Comparison of ENCODE assay signal across 8 cellular contexts in the genomic region with DNA sequence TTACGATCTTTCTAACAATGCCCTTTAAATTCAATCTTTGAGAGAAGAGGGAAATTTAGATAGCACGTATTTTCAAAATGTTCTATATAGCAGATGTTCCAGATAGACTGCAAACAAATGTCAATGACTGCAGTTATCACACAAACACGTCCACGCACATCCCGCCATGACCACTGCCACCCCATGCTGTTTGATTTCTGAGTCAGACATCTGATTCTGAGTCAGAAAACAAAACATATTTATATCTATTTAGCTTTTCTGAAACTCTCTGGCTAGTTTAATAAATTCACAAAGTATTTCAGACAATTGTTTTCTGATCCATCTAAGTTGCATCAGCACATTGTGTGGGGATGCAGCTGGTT.
DNase-seq lines count a peak whose midpoint lies in the region; ATAC-seq and TF ChIP-seq lines count a peak whose summit lies in the region.

No MANE protein-coding gene starts in this region.

- H3K4me1 Mint-ChIP-seq in activated T-cell treated with anti-CD3 and anti-CD28 coated beads, Interleukin-2, amount 50 U/mL, for 72 hours (ENCODE audit: low read depth): peaks cover 65% of the 10 kb centered on the region
- peaks cover 47% of the 10 kb centered on the region for H3K4me1 Mint-ChIP-seq in memory B cell

- TF ChIP-seq CTCF in heart right ventricle (IDR thresholded peaks at IDR 0.05) (no peak), right atrium auricular region (IDR thresholded peaks at IDR 0.05) (no peak), tibial nerve (IDR thresholded peaks at IDR 0.05) (no peak)

- TF ChIP-seq POLR2A in tibial nerve (IDR thresholded peaks at IDR 0.05): no peak

- ATAC-seq in heart right ventricle (no peak), memory B cell (ENCODE audit: low read depth) (no peak), GM21423 (IDR thresholded peaks at IDR 0.05; ENCODE audit: unreplicated experiment) (no peak)
- ATAC-seq in activated T-cell treated with anti-CD3 and anti-CD28 coated beads, Interleukin-2, amount 50 U/mL, for 72 hours (replicated peaks in 1 of 2): peak; percentile 17 to 34

- WGBS in heart right ventricle, 2 donors: 65 to 80% methylated on average over 5 of the region's 5 CpGs
- WGBS in tibial nerve, 2 donors: 53 to 60% methylated on average over 5 of the region's 5 CpGs

- peak overlapping the region; percentile 90 to 94 for H3K4me3 Mint-ChIP-seq in activated T-cell treated with anti-CD3 and anti-CD28 coated beads, Interleukin-2, amount 50 U/mL, for 72 hours
- H3K4me3 Mint-ChIP-seq in memory B cell: peak overlapping the region; percentile 95

- no peaks in the 10 kb centered on the region for H3K27me3 ChIP-seq in heart right ventricle
- H3K27me3 ChIP-seq in right atrium auricular region: no peaks in the 10 kb centered on the region
- H3K27me3 ChIP-seq in tibial nerve: no peaks in the 10 kb centered on the region

- H3K36me3 ChIP-seq in heart right ventricle (no peaks in the 10 kb centered on the region), right atrium auricular region (no peaks in the 10 kb centered on the region), tibial nerve (no peaks in the 10 kb centered on the region)

- peaks cover 3% of the 10 kb centered on the region in 2 donors for H3K36me3 Mint-ChIP-seq in activated T-cell treated with anti-CD3 and anti-CD28 coated beads, Interleukin-2, amount 50 U/mL, for 72 hours (ENCODE audit: insufficient read depth in 2 of 2)
- H3K36me3 Mint-ChIP-seq in memory B cell: peaks cover 8% of the 10 kb centered on the region

- H3K27ac Mint-ChIP-seq in activated T-cell treated with anti-CD3 and anti-CD28 coated beads, Interleukin-2, amount 50 U/mL, for 72 hours: peak overlapping the region; percentile 91
- H3K27ac Mint-ChIP-seq in memory B cell: peak overlapping the region; percentile 96

- intact Hi-C loops in heart right ventricle (cut with DNase I): no loop called here

- no peaks in the 10 kb centered on the region for H3K9me3 ChIP-seq in heart right ventricle
- no peaks in the 10 kb centered on the region for H3K9me3 ChIP-seq in right atrium auricular region
- no peaks in the 10 kb centered on the region for H3K9me3 ChIP-seq in tibial nerve

- H3K4me1 ChIP-seq in heart right ventricle (peaks cover 0 to 57% (median 0%) of the 10 kb centered on the region in 9 donors), right atrium auricular region (no peaks in the 10 kb centered on the region), tibial nerve (peaks cover 0 to 9% (median 0%) of the 10 kb centered on the region in 4 donors)

- DNase-seq in heart right ventricle (no peak), right atrium auricular region (ENCODE audit: low spot score) (no peak), memory B cell (ENCODE audit: low spot score in 2 of 2) (no peak), ureter (ENCODE audit: low spot score) (peak; percentile 56), COLO829 (ENCODE audit: low spot score) (no peak), tibial nerve (ENCODE audit: low spot score in 2 of 2) (no peak)
- DNase-seq in activated T-cell treated with anti-CD3 and anti-CD28 coated beads, Interleukin-2, amount 50 U/mL, for 72 hours: peak; percentile 73 to 78

- no peaks in the 10 kb centered on the region for H3K9me3 Mint-ChIP-seq in activated T-cell treated with anti-CD3 and anti-CD28 coated beads, Interleukin-2, amount 50 U/mL, for 72 hours
- no peaks in the 10 kb centered on the region for H3K9me3 Mint-ChIP-seq in memory B cell

- TF ChIP-seq EP300 in tibial nerve (IDR thresholded peaks at IDR 0.05): no peak

- no peaks in the 10 kb centered on the region for H3K27me3 Mint-ChIP-seq in activated T-cell treated with anti-CD3 and anti-CD28 coated beads, Interleukin-2, amount 50 U/mL, for 72 hours (ENCODE audit: low read depth)
- H3K27me3 Mint-ChIP-seq in memory B cell: no peaks in the 10 kb centered on the region

- peak overlapping the region in 6 of 10 donors; percentile 9 to 64 (median 48) for H3K4me3 ChIP-seq in heart right ventricle
- H3K4me3 ChIP-seq in right atrium auricular region: no peak overlapping the region
- H3K4me3 ChIP-seq in tibial nerve: peak overlapping the region in 1 of 4 donors; percentile 46

- H3K27ac ChIP-seq in heart right ventricle: peak overlapping the region in 2 of 10 donors; percentile 60 to 95
- H3K27ac ChIP-seq in right atrium auricular region: no peak overlapping the region
- H3K27ac ChIP-seq in tibial nerve: peak overlapping the region in 1 of 4 donors; percentile 3

Comparison
In these comparisons a context has a peak if more than half of its experiments do, and no peak if none do; other contexts are left out.
1. H3K4me3 ChIP-seq: peak in heart right ventricle (6 of 10); none in right atrium auricular region (0 of 2).
2. ATAC-seq: peak in activated T-cell treated with anti-CD3 and anti-CD28 coated beads, Interleukin-2, amount 50 U/mL, for 72 hours (2 of 2); none in heart right ventricle (0 of 8), memory B cell (single experiment) and GM21423 (single experiment).
3. DNase-seq: peak in activated T-cell treated with anti-CD3 and anti-CD28 coated beads, Interleukin-2, amount 50 U/mL, for 72 hours (2 of 2) and ureter (single experiment); none in heart right ventricle (0 of 2), right atrium auricular region (single experiment), memory B cell (0 of 2), COLO829 (single experiment) and tibial nerve (0 of 2).